ENCODE assay signal across 1 cellular context in genomic region chr12:4115570-4115969, GRCh38.
TF ChIP-seq lines count a peak whose summit lies in the region.

No MANE protein-coding gene starts in this region.

TF ChIP-seq in GM12878, 131 proteins besides CTCF, POLR2A, EP300 and RAD21 (continued from another document):
- TF ChIP-seq IKZF2 (IDR thresholded peaks at IDR 0.05) (peak in 1 of 2 experiments; percentile 43; a peak in 2 of 4 replicates), MLLT1 (IDR thresholded peaks at IDR 0.05) (peak; percentile 88), DPF2 (IDR thresholded peaks at IDR 0.05) (no peak), REST (IDR thresholded peaks at IDR 0.05; ENCODE audit: low read depth, low read length) (no peak), SMARCA5 (IDR thresholded peaks at IDR 0.05) (0 out of 2 replicates have a peak, but pooled peaks have one; percentile 39), MEF2A (IDR thresholded peaks at IDR 0.05; ENCODE audit: insufficient read depth, low read depth, low read length) (no peak), BHLHE40 (IDR thresholded peaks at IDR 0.05; ENCODE audit: borderline replicate concordance in 1 of 2, low read depth in 2 of 2, low read length in 1 of 2) (peak in 1 of 2 experiments; percentile 45; a peak in 1 of 4 replicates), IKZF1 (conservative IDR thresholded peaks at IDR 0.05) (peak; percentile 58), HDGF (IDR thresholded peaks at IDR 0.05) (peak; percentile 24; the same call in 1 of the 2 replicates), NR2F1 (conservative IDR thresholded peaks at IDR 0.05) (peak; percentile 39; the same call in 1 of the 2 replicates), ZBTB33 (IDR thresholded peaks at IDR 0.05) (peak; percentile 95)
